ENCODE assay signal across 19 cellular contexts in the genomic region with DNA sequence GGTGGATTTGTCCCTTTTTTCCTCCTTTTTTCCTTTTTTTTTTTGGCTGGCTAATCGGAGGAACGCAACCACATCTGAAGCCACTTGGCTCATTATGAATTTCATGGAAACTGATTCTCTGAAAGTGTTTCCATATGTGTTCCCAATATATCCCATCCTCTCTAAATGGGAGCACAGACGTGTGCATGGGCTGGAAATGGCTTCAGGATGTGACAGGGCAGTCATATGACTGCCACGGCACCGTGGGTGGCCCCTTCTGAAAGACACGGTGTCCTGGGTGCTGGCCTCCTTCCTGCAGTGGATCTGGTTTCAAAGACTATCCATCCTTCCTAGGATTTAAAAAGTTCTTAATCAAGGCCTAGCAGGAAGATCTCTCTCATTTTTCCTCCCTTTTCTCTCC.
DNase-seq lines count a peak whose midpoint lies in the region; ATAC-seq and TF ChIP-seq lines count a peak whose summit lies in the region.
"Had no signal": no experiment of that assay in that cellular context is flagged by ENCODE, and none has a peak within 500 bp of the region (broad histone marks: within the 10 kb centered on the region; RNA-seq: fewer than 3 reads in every experiment).

No MANE protein-coding gene starts in this region.

- H3K9me3 ChIP-seq in testis, result no peaks in the 10 kb centered on the region

- peaks cover 36% of the 10 kb centered on the region for H3K4me1 ChIP-seq in testis

- H3K4me3 Mint-ChIP-seq in T-helper 2 cell treated with Interferon-gamma antibody and Interleukin-4, amounts not matched to agents 5 μg/mL and 100 μg/mL, for 36 hours, result no peak overlapping the region
- H3K4me3 Mint-ChIP-seq in T-cell, result no peak overlapping the region

- CTCF ChIA-PET in T-cell (lab: Charles Lee), result no interaction called here

- H3K36me3 Mint-ChIP-seq in T-helper 2 cell treated with Interferon-gamma antibody and Interleukin-4, amounts not matched to agents 5 μg/mL and 100 μg/mL, for 36 hours (ENCODE audit: low read depth), result peaks cover 69% of the 10 kb centered on the region
- H3K36me3 Mint-ChIP-seq in T-cell, result peaks cover 17% of the 10 kb centered on the region
- H3K36me3 Mint-ChIP-seq: brain had no signal

- no peaks in the 10 kb centered on the region for H3K27me3 ChIP-seq in testis

- POLR2A ChIA-PET in T-cell (lab: Charles Lee), result no interaction called here

- no peaks in the 10 kb centered on the region for H3K27me3 Mint-ChIP-seq in T-helper 2 cell treated with Interferon-gamma antibody and Interleukin-4, amounts not matched to agents 5 μg/mL and 100 μg/mL, for 36 hours (ENCODE audit: low read depth)
- no peaks in the 10 kb centered on the region for H3K27me3 Mint-ChIP-seq in T-cell

- H3K36me3 ChIP-seq in testis (ENCODE audit: low read depth, missing control alignments), result no peaks in the 10 kb centered on the region

- no peak for TF ChIP-seq POLR2A in testis (IDR thresholded peaks at IDR 0.05)

- intact Hi-C loops in testis (cut with DNase I; ENCODE audit: low total_unique reads), result no loop called here

- WGBS in testis, 2 donors, result 53 to 62% methylated on average over 6 of the region's 6 CpGs

- H3K4me3 ChIP-seq in testis, result no peak overlapping the region

- H3K9me3 Mint-ChIP-seq in T-helper 2 cell treated with Interferon-gamma antibody and Interleukin-4, amounts not matched to agents 5 μg/mL and 100 μg/mL, for 36 hours, result no peaks in the 10 kb centered on the region
- no peaks in the 10 kb centered on the region for H3K9me3 Mint-ChIP-seq in T-cell
- H3K9me3 Mint-ChIP-seq: brain had no signal

- H3K4me1 Mint-ChIP-seq in T-helper 2 cell treated with Interferon-gamma antibody and Interleukin-4, amounts not matched to agents 5 μg/mL and 100 μg/mL, for 36 hours (ENCODE audit: low read depth), result peaks cover 46% of the 10 kb centered on the region
- H3K4me1 Mint-ChIP-seq in T-cell, result peaks cover 11 to 25% (median 19%) of the 10 kb centered on the region in 3 donors

- DNase-seq in T-helper 2 cell treated with Interferon-gamma antibody and Interleukin-4, amounts not matched to agents 5 μg/mL and 100 μg/mL, for 36 hours (ENCODE audit: low spot score), result no peak
- DNase-seq in T-helper 2 cell, result no peak
- no peak for DNase-seq in T-cell
- no peak for DNase-seq in left lobe of liver (ENCODE audit: low spot score)
- peak; percentile 74 for DNase-seq in testis
- no peak for DNase-seq in NCI-H2081 (lab: John Stamatoyannopoulos, UW)
- DNase-seq in NCI-H187 treated with DMSO at 0.1 percent for 48 hours (lab: John Stamatoyannopoulos, UW), result no peak
- DNase-seq in activated CD4-positive, alpha-beta T cell treated with anti-CD3 and anti-CD28 coated beads for 48 hours, result no peak
- DNase-seq: activated effector memory CD4-positive, alpha-beta T cell treated with anti-CD3 and anti-CD28 coated beads, Interleukin-2, amount 50 U/mL, for 16 hours; islet precursor cell; Karpas-422; NCI-H1436 treated with DMSO at 0.1 percent for 48 hours; NCI-H524 treated with DMSO at 0.1 percent for 48 hours; stimulated activated CD4-positive, alpha-beta T cell treated with anti-CD3 and anti-CD28 coated beads, Interleukin-1b, Interleukin-23, amount 100 ng/mL, for 48 hours; T-helper 9 cell had no signal

- peak overlapping the region; percentile 9 to 80 for H3K27ac ChIP-seq in testis
- H3K27ac ChIP-seq: 22Rv1, HL-60 had no signal

- H3K27ac Mint-ChIP-seq in T-helper 2 cell treated with Interferon-gamma antibody and Interleukin-4, amounts not matched to agents 5 μg/mL and 100 μg/mL, for 36 hours, result peak overlapping the region; percentile 27
- peak overlapping the region; percentile 40 to 75 for H3K27ac Mint-ChIP-seq in T-cell

- no peak for TF ChIP-seq CTCF in testis (IDR thresholded peaks at IDR 0.05)

- no peak for ATAC-seq in T-cell (replicated peaks in 1 of 4)
- ATAC-seq in left lobe of liver, result peak; percentile 30
- ATAC-seq: Panc1 had no signal
